In genomic region chr5:37379100-37379628, GRCh38 we compare ENCODE assay signal across 1 cellular context.
TF ChIP-seq lines count a peak whose summit lies in the region.
"Not testable (repeated sequence)": the region's sequence is repeated elsewhere in the genome, so short reads cannot be mapped to it uniquely, and the experiment has no call there.

WDR70 (plus strand) TSS chr5:37379318; CDS start chr5:37379368, 50 bp downstream.

TF ChIP-seq in HepG2, 621 proteins besides CTCF, POLR2A, EP300 and RAD21 (continued from another document and continues in another):
- TF ChIP-seq PHF5A (CRISPR knock-in tag; IDR thresholded peaks at IDR 0.05; ENCODE audit: low read depth, unreplicated experiment), result peak; percentile 96
- peak; percentile 56; the same call in 1 of the 2 replicates for TF ChIP-seq GATAD2A (CRISPR knock-in tag; IDR thresholded peaks at IDR 0.05)
- 0 out of 2 replicates have a peak, but pooled peaks have one; percentile 49 for TF ChIP-seq MIER2 (CRISPR knock-in tag; IDR thresholded peaks at IDR 0.05)
- peak; percentile 82; the same call in 1 of the 2 replicates for TF ChIP-seq KDM3A (CRISPR knock-in tag; IDR thresholded peaks at IDR 0.05; ENCODE audit: low read depth)
- peak; percentile 81 for TF ChIP-seq YEATS4 (CRISPR knock-in tag; IDR thresholded peaks at IDR 0.05; ENCODE audit: borderline replicate concordance)
- peak; percentile 68 for TF ChIP-seq ASH2L (IDR thresholded peaks at IDR 0.05; ENCODE audit: insufficient read length, low read depth, low read length)
- 0 out of 2 replicates have a peak, but pooled peaks have one; percentile 45 for TF ChIP-seq KLF11 (CRISPR knock-in tag; IDR thresholded peaks at IDR 0.05)
- not testable (repeated sequence) for TF ChIP-seq SOX13, SP1 (IDR thresholded peaks at IDR 0.05)
- peak in 1 of 2 experiments; percentile 43; a peak in 2 of 4 replicates for TF ChIP-seq SOX13 (CRISPR knock-in tag; conservative IDR thresholded peaks at IDR 0.05 in 1 of 2, IDR thresholded peaks at IDR 0.05 in 1 of 2)
- peak; percentile 90; the same call in 1 of the 2 replicates for TF ChIP-seq RFXAP (CRISPR knock-in tag; IDR thresholded peaks at IDR 0.05; ENCODE audit: borderline replicate concordance)
- TF ChIP-seq HMG20A (CRISPR knock-in tag; IDR thresholded peaks at IDR 0.05; ENCODE audit: borderline replicate concordance), result 0 out of 2 replicates have a peak, but pooled peaks have one; percentile 13
- peak; percentile 73; the same call in 1 of the 2 replicates for TF ChIP-seq SIN3A (IDR thresholded peaks at IDR 0.05; ENCODE audit: borderline replicate concordance, low read depth, low read length)
- TF ChIP-seq ZNF235 (CRISPR knock-in tag; IDR thresholded peaks at IDR 0.05; ENCODE audit: borderline replicate concordance), result peak; percentile 67; the same call in 1 of the 2 replicates
- 0 out of 2 replicates have a peak, but pooled peaks have one; percentile 9 for TF ChIP-seq BCL6 (CRISPR knock-in tag; IDR thresholded peaks at IDR 0.05)
- peak; percentile 81; the same call in 1 of the 2 replicates for TF ChIP-seq ZNF124 (CRISPR knock-in tag; IDR thresholded peaks at IDR 0.05)
- peak; percentile 85 for TF ChIP-seq ELF3 (CRISPR knock-in tag; IDR thresholded peaks at IDR 0.05)
- peak; percentile 87; the same call in 1 of the 2 replicates for TF ChIP-seq ZNF510 (CRISPR knock-in tag; IDR thresholded peaks at IDR 0.05; ENCODE audit: low read depth)
- peak; percentile 61; the same call in 1 of the 2 replicates for TF ChIP-seq ZSCAN21 (CRISPR knock-in tag; IDR thresholded peaks at IDR 0.05; ENCODE audit: borderline replicate concordance)
- TF ChIP-seq KDM5A (IDR thresholded peaks at IDR 0.05; ENCODE audit: borderline replicate concordance, low read length), result peak; percentile 93
- TF ChIP-seq TFAP4 (IDR thresholded peaks at IDR 0.05; ENCODE audit: borderline replicate concordance, low read depth), result peak; percentile 29; the same call in 1 of the 2 replicates
- 0 out of 4 replicates have a peak, but pooled peaks of 1 of the 2 experiments have one; percentile 1 for TF ChIP-seq ATF4 (CRISPR knock-in tag; IDR thresholded peaks at IDR 0.05)
- peak; percentile 98 for TF ChIP-seq GATAD1 (CRISPR knock-in tag; IDR thresholded peaks at IDR 0.05)
- TF ChIP-seq NCOA2 (CRISPR knock-in tag; IDR thresholded peaks at IDR 0.05), result 0 out of 2 replicates have a peak, but pooled peaks have one; percentile 49
- TF ChIP-seq NFKB2 (CRISPR knock-in tag; IDR thresholded peaks at IDR 0.05; ENCODE audit: borderline replicate concordance), result peak; percentile 52; the same call in 1 of the 2 replicates
- peak; percentile 44; the same call in 1 of the 2 replicates for TF ChIP-seq ZNF609 (CRISPR knock-in tag; IDR thresholded peaks at IDR 0.05; ENCODE audit: borderline replicate concordance)
- TF ChIP-seq TP53 (CRISPR knock-in tag; conservative IDR thresholded peaks at IDR 0.05), result 0 out of 2 replicates have a peak, but pooled peaks have one; percentile 41
- TF ChIP-seq ZMYM3 (CRISPR knock-in tag; IDR thresholded peaks at IDR 0.05), result 0 out of 2 replicates have a peak, but pooled peaks have one; percentile 18
- peak; percentile 22; the same call in 1 of the 2 replicates for TF ChIP-seq BORCS8-MEF2B (CRISPR knock-in tag; IDR thresholded peaks at IDR 0.05)
- 0 out of 2 replicates have a peak, but pooled peaks have one; percentile 31 for TF ChIP-seq SP1 (CRISPR knock-in tag; IDR thresholded peaks at IDR 0.05)
- peak; percentile 44; the same call in 1 of the 2 replicates for TF ChIP-seq BRD4 (CRISPR knock-in tag; IDR thresholded peaks at IDR 0.05)
- TF ChIP-seq TFDP2 (CRISPR knock-in tag; IDR thresholded peaks at IDR 0.05), result peak; percentile 51
- peak; percentile 60; the same call in 1 of the 2 replicates for TF ChIP-seq REPIN1 (CRISPR knock-in tag; IDR thresholded peaks at IDR 0.05; ENCODE audit: borderline replicate concordance, low read depth)
- TF ChIP-seq TARDBP (CRISPR knock-in tag; IDR thresholded peaks at IDR 0.05), result peak; percentile 56; the same call in 1 of the 2 replicates
- peak; percentile 59; the same call in 1 of the 2 replicates for TF ChIP-seq TBX2 (CRISPR knock-in tag; IDR thresholded peaks at IDR 0.05; ENCODE audit: borderline replicate concordance)
- peak; percentile 98 for TF ChIP-seq KAT8 (CRISPR knock-in tag; IDR thresholded peaks at IDR 0.05)
- 0 out of 2 replicates have a peak, but pooled peaks have one; percentile 47 for TF ChIP-seq KLF9 (CRISPR knock-in tag; IDR thresholded peaks at IDR 0.05; ENCODE audit: low read depth)
- TF ChIP-seq PATZ1 (CRISPR knock-in tag; IDR thresholded peaks at IDR 0.05), result 0 out of 2 replicates have a peak, but pooled peaks have one; percentile 16
- TF ChIP-seq YY1 (IDR thresholded peaks at IDR 0.05; ENCODE audit: insufficient read depth, insufficient replicate concordance, low read depth, low read length), result peak; percentile 76
- TF ChIP-seq POGZ (CRISPR knock-in tag; IDR thresholded peaks at IDR 0.05), result peak; percentile 99
- TF ChIP-seq IRF2 (CRISPR knock-in tag; IDR thresholded peaks at IDR 0.05), result peak; percentile 89
- peak; percentile 99 for TF ChIP-seq ZNF574 (CRISPR knock-in tag; IDR thresholded peaks at IDR 0.05)
- peak; percentile 80 for TF ChIP-seq RBFOX2 (IDR thresholded peaks at IDR 0.05; ENCODE audit: low read depth, low read length)
- TF ChIP-seq ZBTB26 (CRISPR knock-in tag; IDR thresholded peaks at IDR 0.05; ENCODE audit: borderline replicate concordance), result peak; percentile 60; the same call in 1 of the 2 replicates
- TF ChIP-seq ZNF598 (CRISPR knock-in tag; IDR thresholded peaks at IDR 0.05; ENCODE audit: borderline replicate concordance), result peak; percentile 68; the same call in 1 of the 2 replicates
